1 cellular context compared by ENCODE assay signal in the genomic region with DNA sequence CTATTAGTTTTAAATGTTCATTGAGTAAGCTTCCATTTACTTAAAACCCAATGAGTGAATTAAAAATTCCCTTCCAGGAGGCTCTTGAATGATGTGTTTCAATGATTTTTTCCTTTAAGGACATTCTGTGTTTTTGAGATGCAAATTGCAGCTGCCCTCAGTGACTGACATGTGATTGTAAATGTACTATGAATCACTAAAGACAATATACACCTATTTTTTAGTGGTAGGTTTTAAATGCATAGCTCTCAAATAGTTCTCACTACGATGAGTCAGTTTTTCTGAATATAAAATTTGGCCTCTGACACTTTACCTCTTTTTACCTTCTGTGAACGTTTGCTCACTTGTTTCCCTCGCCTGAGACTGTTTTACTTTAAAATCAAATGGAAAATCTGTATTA.
TF ChIP-seq lines count a peak whose summit lies in the region.

No MANE protein-coding gene starts in this region.

TF ChIP-seq in GM23338, 12 proteins besides CTCF, POLR2A, EP300 and RAD21 (continued from another document):
- TF ChIP-seq, protein P1, sequence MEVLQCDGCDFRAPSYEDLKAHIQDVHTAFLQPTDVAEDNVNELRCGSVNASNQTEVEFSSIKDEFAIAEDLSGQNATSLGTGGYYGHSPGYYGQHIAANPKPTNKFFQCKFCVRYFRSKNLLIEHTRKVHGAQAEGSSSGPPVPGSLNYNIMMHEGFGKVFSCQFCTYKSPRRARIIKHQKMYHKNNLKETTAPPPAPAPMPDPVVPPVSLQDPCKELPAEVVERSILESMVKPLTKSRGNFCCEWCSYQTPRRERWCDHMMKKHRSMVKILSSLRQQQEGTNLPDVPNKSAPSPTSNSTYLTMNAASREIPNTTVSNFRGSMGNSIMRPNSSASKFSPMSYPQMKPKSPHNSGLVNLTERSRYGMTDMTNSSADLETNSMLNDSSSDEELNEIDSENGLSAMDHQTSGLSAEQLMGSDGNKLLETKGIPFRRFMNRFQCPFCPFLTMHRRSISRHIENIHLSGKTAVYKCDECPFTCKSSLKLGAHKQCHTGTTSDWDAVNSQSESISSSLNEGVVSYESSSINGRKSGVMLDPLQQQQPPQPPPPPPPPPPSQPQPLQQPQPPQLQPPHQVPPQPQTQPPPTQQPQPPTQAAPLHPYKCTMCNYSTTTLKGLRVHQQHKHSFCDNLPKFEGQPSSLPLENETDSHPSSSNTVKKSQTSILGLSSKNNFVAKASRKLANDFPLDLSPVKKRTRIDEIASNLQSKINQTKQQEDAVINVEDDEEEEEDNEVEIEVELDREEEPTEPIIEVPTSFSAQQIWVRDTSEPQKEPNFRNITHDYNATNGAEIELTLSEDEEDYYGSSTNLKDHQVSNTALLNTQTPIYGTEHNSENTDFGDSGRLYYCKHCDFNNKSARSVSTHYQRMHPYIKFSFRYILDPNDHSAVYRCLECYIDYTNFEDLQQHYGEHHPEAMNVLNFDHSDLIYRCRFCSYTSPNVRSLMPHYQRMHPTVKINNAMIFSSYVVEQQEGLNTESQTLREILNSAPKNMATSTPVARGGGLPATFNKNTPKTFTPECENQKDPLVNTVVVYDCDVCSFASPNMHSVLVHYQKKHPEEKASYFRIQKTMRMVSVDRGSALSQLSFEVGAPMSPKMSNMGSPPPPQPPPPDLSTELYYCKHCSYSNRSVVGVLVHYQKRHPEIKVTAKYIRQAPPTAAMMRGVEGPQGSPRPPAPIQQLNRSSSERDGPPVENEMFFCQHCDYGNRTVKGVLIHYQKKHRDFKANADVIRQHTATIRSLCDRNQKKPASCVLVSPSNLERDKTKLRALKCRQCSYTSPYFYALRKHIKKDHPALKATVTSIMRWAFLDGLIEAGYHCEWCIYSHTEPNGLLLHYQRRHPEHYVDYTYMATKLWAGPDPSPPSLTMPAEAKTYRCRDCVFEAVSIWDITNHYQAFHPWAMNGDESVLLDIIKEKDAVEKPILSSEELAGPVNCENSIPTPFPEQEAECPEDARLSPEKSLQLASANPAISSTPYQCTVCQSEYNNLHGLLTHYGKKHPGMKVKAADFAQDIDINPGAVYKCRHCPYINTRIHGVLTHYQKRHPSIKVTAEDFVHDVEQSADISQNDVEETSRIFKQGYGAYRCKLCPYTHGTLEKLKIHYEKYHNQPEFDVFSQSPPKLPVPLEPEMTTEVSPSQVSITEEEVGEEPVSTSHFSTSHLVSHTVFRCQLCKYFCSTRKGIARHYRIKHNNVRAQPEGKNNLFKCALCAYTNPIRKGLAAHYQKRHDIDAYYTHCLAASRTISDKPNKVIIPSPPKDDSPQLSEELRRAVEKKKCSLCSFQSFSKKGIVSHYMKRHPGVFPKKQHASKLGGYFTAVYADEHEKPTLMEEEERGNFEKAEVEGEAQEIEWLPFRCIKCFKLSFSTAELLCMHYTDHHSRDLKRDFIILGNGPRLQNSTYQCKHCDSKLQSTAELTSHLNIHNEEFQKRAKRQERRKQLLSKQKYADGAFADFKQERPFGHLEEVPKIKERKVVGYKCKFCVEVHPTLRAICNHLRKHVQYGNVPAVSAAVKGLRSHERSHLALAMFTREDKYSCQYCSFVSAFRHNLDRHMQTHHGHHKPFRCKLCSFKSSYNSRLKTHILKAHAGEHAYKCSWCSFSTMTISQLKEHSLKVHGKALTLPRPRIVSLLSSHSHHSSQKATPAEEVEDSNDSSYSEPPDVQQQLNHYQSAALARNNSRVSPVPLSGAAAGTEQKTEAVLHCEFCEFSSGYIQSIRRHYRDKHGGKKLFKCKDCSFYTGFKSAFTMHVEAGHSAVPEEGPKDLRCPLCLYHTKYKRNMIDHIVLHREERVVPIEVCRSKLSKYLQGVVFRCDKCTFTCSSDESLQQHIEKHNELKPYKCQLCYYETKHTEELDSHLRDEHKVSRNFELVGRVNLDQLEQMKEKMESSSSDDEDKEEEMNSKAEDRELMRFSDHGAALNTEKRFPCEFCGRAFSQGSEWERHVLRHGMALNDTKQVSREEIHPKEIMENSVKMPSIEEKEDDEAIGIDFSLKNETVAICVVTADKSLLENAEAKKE (CRISPR knock-in tag; IDR thresholded peaks at IDR 0.05): no peak
- TF ChIP-seq CREB1 (CRISPR knock-in tag; IDR thresholded peaks at IDR 0.05; ENCODE audit: low read depth): no peak
- no peak for TF ChIP-seq POLR2AphosphoS5 (IDR thresholded peaks at IDR 0.05; ENCODE audit: low read depth)
- TF ChIP-seq NANOG (IDR thresholded peaks at IDR 0.05; ENCODE audit: borderline replicate concordance): no peak
- TF ChIP-seq ZNF114 (CRISPR knock-in tag; IDR thresholded peaks at IDR 0.05): no peak
TF ChIP-seq in GM23338: peak in this region for 0.
